3 cellular contexts compared by ENCODE assay signal in genomic region chr12:57646659-57647049, GRCh38. TPM values are rescaled to one million over a fixed set of nuclear protein-coding genes. Genes with fewer than 3 reads are reported as not detected.
"Had no signal": no experiment of that assay in that cellular context is flagged by ENCODE, and none has a peak within 500 bp of the region (broad histone marks: within the 10 kb centered on the region; RNA-seq: fewer than 3 reads in every experiment).

No MANE protein-coding gene starts in this region.

RNA-seq across cellular contexts. Expression of gene B4GALNT1, which starts 13.7 kb away (rescaled TPM):
- total RNA-seq: lung microvascular endothelial cell had no signal
- polyA plus RNA-seq: immature natural killer cell; naive thymus-derived CD4-positive, alpha-beta T cell had no signal

RNA-seq across cellular contexts. Expression of gene ARHGEF25, which starts 35.4 kb away (rescaled TPM):
- polyA plus RNA-seq: naive thymus-derived CD4-positive, alpha-beta T cell had no signal
